8 cellular contexts compared by ENCODE assay signal in genomic region chr3:23809840-23810341, GRCh38.
DNase-seq lines count a peak whose midpoint lies in the region; ATAC-seq and TF ChIP-seq lines count a peak whose summit lies in the region.

No MANE protein-coding gene starts in this region.

- H3K9ac ChIP-seq in mucosa of stomach (ENCODE audit: low read length) = peak overlapping the region; percentile 91

- H3K27me3 ChIP-seq in DOHH2 (ENCODE audit: control insufficient read depth, low read length) (peaks cover 5% of the 10 kb centered on the region; the same call in 1 of the 2 replicates), mucosa of stomach (ENCODE audit: control insufficient read depth, insufficient read depth, low read length) (no peaks in the 10 kb centered on the region)

- peaks cover 4% of the 10 kb centered on the region for H4K20me1 ChIP-seq in DOHH2 (ENCODE audit: control insufficient read depth, insufficient read depth, low read depth, low read length)

- peaks cover 24% of the 10 kb centered on the region for H3F3A ChIP-seq in DOHH2 (ENCODE audit: control insufficient read depth, insufficient read depth)

- H3K4me3 ChIP-seq in DOHH2 (ENCODE audit: low read length) (peak overlapping the region; percentile 77), mucosa of stomach (ENCODE audit: low read length) (peak overlapping the region; percentile 51)

- no peak for ATAC-seq in HG02938 (IDR thresholded peaks at IDR 0.05; ENCODE audit: unreplicated experiment)

- H3K4me2 ChIP-seq in DOHH2 (ENCODE audit: low read length) = peak overlapping the region; percentile 69

- DNase-seq in NAMALWA (ENCODE audit: low spot score) (peak; percentile 38), D341Med (ENCODE audit: low spot score) (no peak), NCI-H774 (lab: John Stamatoyannopoulos, UW) (no peak)
- DNase-seq in central memory CD4-positive, alpha-beta T cell = peak; percentile 19
- DNase-seq in stimulated activated naive CD4-positive, alpha-beta T cell treated with Interleukin-2 at 50 U/mL for 16 hours (lab: John Stamatoyannopoulos, UW) = no peak

- H3K9me3 ChIP-seq in DOHH2 (ENCODE audit: control insufficient read depth, insufficient read depth, low read length) (no peaks in the 10 kb centered on the region), mucosa of stomach (ENCODE audit: control insufficient read depth, low read length) (no peaks in the 10 kb centered on the region)

- no peak for TF ChIP-seq CTCF in DOHH2 (IDR thresholded peaks at IDR 0.05; ENCODE audit: low read depth, low read length, poor library complexity, severe bottlenecking)

- H3K4me1 ChIP-seq in DOHH2 (ENCODE audit: control insufficient read depth, low read length) = peaks cover 52% of the 10 kb centered on the region
- peaks cover 12% of the 10 kb centered on the region for H3K4me1 ChIP-seq in mucosa of stomach (ENCODE audit: control insufficient read depth, insufficient read depth, low read length)

- H3K36me3 ChIP-seq in DOHH2 (ENCODE audit: control insufficient read depth, low read length) = peaks cover 44% of the 10 kb centered on the region
- H3K36me3 ChIP-seq in mucosa of stomach (ENCODE audit: control insufficient read depth, insufficient read depth, low read length) = no peaks in the 10 kb centered on the region

- no peaks in the 10 kb centered on the region for H3K9me2 ChIP-seq in DOHH2 (replicated peaks; ENCODE audit: control insufficient read depth, low read length)

- peaks cover 63% of the 10 kb centered on the region for H3K79me2 ChIP-seq in DOHH2 (ENCODE audit: control insufficient read depth, low read length)

- no peak overlapping the region for H3K27ac ChIP-seq in DOHH2 (ENCODE audit: low read depth, low read length)

Comparison
In these comparisons a context has a peak if more than half of its experiments do, and no peak if none do; other contexts are left out.
1. DNase-seq: peak in NAMALWA (single experiment) and central memory CD4-positive, alpha-beta T cell (single experiment); none in D341Med (single experiment), NCI-H774 (single experiment) and stimulated activated naive CD4-positive, alpha-beta T cell treated with Interleukin-2 at 50 U/mL for 16 hours (single experiment).